Comparison of ENCODE assay signal across 20 cellular contexts in the genomic region with DNA sequence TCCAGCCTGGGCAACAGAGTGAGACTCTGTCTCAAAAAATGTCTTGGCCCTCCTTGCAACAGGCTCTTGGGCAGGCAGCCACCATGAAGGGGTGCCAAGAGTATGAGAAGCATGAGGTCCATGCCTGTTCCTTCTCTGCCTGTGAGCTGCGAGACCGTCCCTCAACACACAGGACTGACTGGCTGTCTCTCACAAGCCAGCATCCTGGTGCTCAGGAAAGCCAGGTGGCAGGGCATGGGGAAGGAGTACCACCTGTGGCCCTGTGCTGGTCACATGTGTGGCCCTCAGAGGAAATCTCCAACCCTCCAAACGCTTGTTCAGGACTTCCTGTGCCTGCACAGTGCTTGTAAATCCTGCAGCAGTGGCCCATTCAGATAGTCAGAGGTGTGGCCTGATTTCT.
A peak's percentile ranks its signal among the peaks of the same experiment; 100 is the strongest.
DNase-seq lines count a peak whose midpoint lies in the region; ATAC-seq and TF ChIP-seq lines count a peak whose summit lies in the region.
"Had no signal": no experiment of that assay in that cellular context is flagged by ENCODE, and none has a peak within 500 bp of the region (broad histone marks: within the 10 kb centered on the region; RNA-seq: fewer than 3 reads in every experiment).

No MANE protein-coding gene starts in this region.

- H3K27me3 Mint-ChIP-seq in stimulated activated naive B cell treated with anti-CD40 and anti-IgM and Interleukin-4, amounts not matched to agents 10 μg/mL and 1 μg/mL and 100 μg/mL, for 72 hours = no peaks in the 10 kb centered on the region
- H3K27me3 Mint-ChIP-seq: B cell; CD4-positive, alpha-beta memory T cell had no signal

- no peak for ATAC-seq in stimulated activated naive B cell treated with anti-CD40 and anti-IgM and Interleukin-4, amounts not matched to agents 10 μg/mL and 1 μg/mL and 100 μg/mL, for 72 hours (replicated peaks)
- no peak for ATAC-seq in HG02571 (IDR thresholded peaks at IDR 0.05; ENCODE audit: unreplicated experiment)
- ATAC-seq in GM18520 (IDR thresholded peaks at IDR 0.05; ENCODE audit: unreplicated experiment) = no peak
- ATAC-seq: GM23338, K562, SK-N-SH treated with all-trans-retinoic acid at 6 μM for 48 hours had no signal

- no peak overlapping the region for H3K4me3 Mint-ChIP-seq in stimulated activated naive B cell treated with anti-CD40 and anti-IgM and Interleukin-4, amounts not matched to agents 10 μg/mL and 1 μg/mL and 100 μg/mL, for 72 hours
- H3K4me3 Mint-ChIP-seq: B cell; CD4-positive, alpha-beta memory T cell; GM23338 had no signal

- H3K27ac Mint-ChIP-seq in stimulated activated naive B cell treated with anti-CD40 and anti-IgM and Interleukin-4, amounts not matched to agents 10 μg/mL and 1 μg/mL and 100 μg/mL, for 72 hours = peak overlapping the region; percentile 9
- H3K27ac Mint-ChIP-seq: B cell, GM23338 had no signal

- no peak for TF ChIP-seq CTCF in fibroblast of the aortic adventitia (IDR thresholded peaks at IDR 0.05; ENCODE audit: insufficient read depth, low read length)

- H3K36me3 Mint-ChIP-seq in stimulated activated naive B cell treated with anti-CD40 and anti-IgM and Interleukin-4, amounts not matched to agents 10 μg/mL and 1 μg/mL and 100 μg/mL, for 72 hours = peaks cover 24 to 52% of the 10 kb centered on the region in 2 donors

- peak; percentile 19 for DNase-seq in GM03348 (ENCODE audit: low spot score)
- DNase-seq in RPMI8226 = peak; percentile 3
- peak; percentile 17 for DNase-seq in fibroblast of the aortic adventitia (ENCODE audit: low read depth)
- DNase-seq in stimulated activated naive B cell treated with anti-CD40 and anti-IgM and Interleukin-4, amounts not matched to agents 10 μg/mL and 1 μg/mL and 100 μg/mL, for 72 hours = no peak
- no peak for DNase-seq in NOMO-1 treated with dmso at 0.1 percent for 144 hours (lab: John Stamatoyannopoulos, UW; ENCODE audit: unreplicated experiment)
- DNase-seq: Calu3; CD4-positive, alpha-beta memory T cell; DMS53; NCI-H1048; NCI-H146; NCI-H2081 treated with DMSO at 0.1 percent for 48 hours; NCI-H82; Peyer's patch; SHP77 treated with DMSO at 0.1 percent for 48 hours had no signal

- no peak overlapping the region for H3K4me3 ChIP-seq in fibroblast of the aortic adventitia (ENCODE audit: low read depth, low read length)
- H3K4me3 ChIP-seq: GM23338, K562, Peyer's patch had no signal

- no peaks in the 10 kb centered on the region for H3K4me1 Mint-ChIP-seq in stimulated activated naive B cell treated with anti-CD40 and anti-IgM and Interleukin-4, amounts not matched to agents 10 μg/mL and 1 μg/mL and 100 μg/mL, for 72 hours

- H3K9me3 Mint-ChIP-seq in stimulated activated naive B cell treated with anti-CD40 and anti-IgM and Interleukin-4, amounts not matched to agents 10 μg/mL and 1 μg/mL and 100 μg/mL, for 72 hours = no peaks in the 10 kb centered on the region
- H3K9me3 Mint-ChIP-seq: CD4-positive, alpha-beta memory T cell; GM23338 had no signal

Comparison
In these comparisons a context has a peak if more than half of its experiments do, and no peak if none do; other contexts are left out.
1. DNase-seq: peak in GM03348 (single experiment), RPMI8226 (single experiment) and fibroblast of the aortic adventitia (single experiment); none in stimulated activated naive B cell treated with anti-CD40 and anti-IgM and Interleukin-4, amounts not matched to agents 10 μg/mL and 1 μg/mL and 100 μg/mL, for 72 hours (single experiment) and NOMO-1 treated with dmso at 0.1 percent for 144 hours (single experiment).